21 cellular contexts compared by ENCODE assay signal in genomic region chr11:18780329-18780728, GRCh38. TPM values are rescaled to one million over a fixed set of nuclear protein-coding genes. Genes with fewer than 3 reads are reported as not detected.
"Had no signal": no experiment of that assay in that cellular context is flagged by ENCODE, and none has a peak within 500 bp of the region (broad histone marks: within the 10 kb centered on the region; RNA-seq: fewer than 3 reads in every experiment).

No MANE protein-coding gene starts in this region.

- H3K27ac ChIP-seq: adrenal gland, cardiac muscle cell, colonic mucosa, gastrocnemius medialis, ovary, uterus had no signal

- H3K4me3 Mint-ChIP-seq: activated naive CD4-positive, alpha-beta T cell treated with anti-CD3 and anti-CD28 coated beads, Interleukin-2, amount 50 U/mL, for 24 hours; activated T-cell treated with anti-CD3 and anti-CD28 coated beads, Interleukin-2, amount 50 U/mL, for 24 hours; nephron had no signal

- H3K9me3 ChIP-seq: adrenal gland, colonic mucosa, gastrocnemius medialis, ovary, tibial nerve, uterus had no signal

- H3K36me3 ChIP-seq: adrenal gland, cardiac muscle cell, colonic mucosa, gastrocnemius medialis, ovary, tibial nerve, uterus had no signal

- H3K27me3 Mint-ChIP-seq: activated T-cell treated with anti-CD3 and anti-CD28 coated beads, Interleukin-2, amount 50 U/mL, for 24 hours had no signal

- H3K4me3 ChIP-seq: adrenal gland, cardiac muscle cell, colonic mucosa, gastrocnemius medialis, ovary, tibial nerve, uterus had no signal

- H3K9me3 Mint-ChIP-seq: activated naive CD4-positive, alpha-beta T cell treated with anti-CD3 and anti-CD28 coated beads, Interleukin-2, amount 50 U/mL, for 24 hours; activated T-cell treated with anti-CD3 and anti-CD28 coated beads, Interleukin-2, amount 50 U/mL, for 24 hours; nephron had no signal

- FAIRE-seq: kidney had no signal

- H3K27ac Mint-ChIP-seq: activated naive CD4-positive, alpha-beta T cell treated with anti-CD3 and anti-CD28 coated beads, Interleukin-2, amount 50 U/mL, for 24 hours; activated T-cell treated with anti-CD3 and anti-CD28 coated beads, Interleukin-2, amount 50 U/mL, for 24 hours; nephron had no signal

- H3K4me1 ChIP-seq: adrenal gland, colonic mucosa, gastrocnemius medialis, uterus had no signal

- DNase-seq: activated CD4-positive, alpha-beta T cell treated with anti-CD3 and anti-CD28 coated beads, Interleukin-2, amount 50 U/mL, for 48 hours; activated effector memory CD4-positive, alpha-beta T cell treated with Interleukin-2 at 50 U/mL for 16 hours; activated T-cell treated with anti-CD3 and anti-CD28 coated beads, Interleukin-2, amount 50 U/mL, for 24 hours; adrenal gland; colonic mucosa; gastrocnemius medialis; hippocampal formation; kidney; mesenchymal stem cell; ovary; stimulated activated CD4-positive, alpha-beta T cell treated with anti-CD3 and anti-CD28 coated beads, Interleukin-12 subunit alpha, Interleukin-12 subunit beta, amount 100 ng/mL, for 4 hours; stimulated activated naive CD4-positive, alpha-beta T cell; T-helper 9 cell; uterus had no signal

- H3K4me1 Mint-ChIP-seq: nephron had no signal

- H3K27me3 ChIP-seq: cardiac muscle cell, colonic mucosa, gastrocnemius medialis, ovary, tibial nerve, uterus had no signal

RNA-seq across cellular contexts. Expression of gene PTPN5, which starts 11.3 kb away (rescaled TPM):
- total RNA-seq: fibroblast of lung, kidney, liver had no signal
- polyA plus RNA-seq: fibroblast of lung, liver had no signal

RNA-seq across cellular contexts. Expression of gene IGSF22, which starts 54.3 kb away (rescaled TPM):
- total RNA-seq: gastrocnemius medialis, liver, subcutaneous adipose tissue had no signal
- polyA plus RNA-seq: fibroblast of lung had no signal
